8 cellular contexts compared by ENCODE assay signal in the genomic region with DNA sequence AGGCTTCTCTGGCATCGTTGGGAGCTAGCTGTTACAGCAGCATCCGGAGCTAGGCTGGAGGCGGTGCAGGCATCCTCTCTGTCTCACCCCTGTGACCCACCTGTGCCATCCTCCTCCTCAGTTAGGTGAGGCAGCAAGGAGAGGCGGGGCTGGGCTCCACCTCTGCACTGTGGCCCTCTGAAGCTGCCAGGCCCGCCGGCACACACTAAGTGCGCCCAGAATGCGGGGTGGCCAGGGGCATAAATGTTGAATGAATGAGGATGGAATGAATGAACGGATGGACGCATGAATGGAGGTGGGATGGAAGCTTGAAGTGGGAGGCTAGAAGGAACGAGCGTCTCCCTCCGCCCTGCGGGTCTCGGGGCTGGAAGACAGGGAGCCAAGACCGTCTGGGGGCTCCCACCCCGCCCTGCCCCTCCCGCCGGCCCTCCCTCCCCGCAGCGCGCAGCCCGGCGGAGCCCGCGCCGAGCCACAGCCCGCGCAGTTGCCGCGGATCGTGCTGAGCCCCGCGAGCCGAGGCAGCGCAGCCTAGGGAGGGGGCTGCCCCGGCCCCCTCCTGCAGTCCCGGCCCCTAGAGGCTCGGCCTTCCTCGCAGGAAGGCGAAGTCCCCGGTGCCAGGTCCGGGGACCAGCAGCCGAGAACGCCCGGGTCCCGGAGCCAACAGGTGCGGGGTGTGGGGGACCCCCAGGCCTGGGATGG. TPM values are rescaled to one million over a fixed set of nuclear protein-coding genes. Genes with fewer than 3 reads are reported as not detected.
DNase-seq lines count a peak whose midpoint lies in the region; ATAC-seq and TF ChIP-seq lines count a peak whose summit lies in the region.

HCRTR1 (plus strand) TSS at position 472 of the 699 bp plus-strand sequence. CDS start 1,504 bp downstream, outside the sequence.

- peaks cover 5% of the 10 kb centered on the region for H3K23me2 ChIP-seq in H9 (ENCODE audit: insufficient read length, low read depth, low read length, poor library complexity, severe bottlenecking)

- H3K23ac ChIP-seq in H9 (ENCODE audit: insufficient read length, low read depth, low read length), result no peak within 1 kb of the TSS

- no peak within 1 kb of the TSS for H3K27ac Mint-ChIP-seq in H9
- H3K27ac Mint-ChIP-seq in activated CD8-positive, alpha-beta T cell treated with anti-CD3 and anti-CD28 coated beads for 36 hours, result no peak within 1 kb of the TSS

- H2AK5ac ChIP-seq in H9 (ENCODE audit: insufficient read length, low read length), result no peak within 1 kb of the TSS

- intact Hi-C loops in activated CD8-positive, alpha-beta T cell treated with anti-CD3 and anti-CD28 coated beads for 36 hours (cut with micrococcal nuclease), result loop anchor here (5.0 kb wide), 1 partner anchor 55 kb away; no protein-coding TSS in a partner anchor

- no peak within 1 kb of the TSS for H3T11ph ChIP-seq in H9 (ENCODE audit: low read length)

- no peak for TF ChIP-seq CTCF in H9 (conservative IDR thresholded peaks at IDR 0.05)
- TF ChIP-seq CTCF in activated CD8-positive, alpha-beta T cell treated with anti-CD3 and anti-CD28 coated beads for 36 hours (IDR thresholded peaks at IDR 0.05), result no peak
- no peak for TF ChIP-seq CTCF in hepatocyte (IDR thresholded peaks at IDR 0.05; ENCODE audit: poor library complexity)

- peaks cover 2% of the 10 kb centered on the region for H4K20me1 ChIP-seq in H9 (ENCODE audit: control insufficient read depth, insufficient read depth, insufficient read length)
- H4K20me1 ChIP-seq in hepatocyte (ENCODE audit: insufficient read depth, poor library complexity, severe bottlenecking), result no peaks in the 10 kb centered on the region

- H2AFZ ChIP-seq in H9 (ENCODE audit: low read length) (no peak within 1 kb of the TSS), hepatocyte (peak within 1 kb of the TSS; percentile 88)

- no peaks in the 10 kb centered on the region for H3K79me2 ChIP-seq in H9 (ENCODE audit: insufficient read depth, low read length)
- H3K79me2 ChIP-seq in hepatocyte, result no peaks in the 10 kb centered on the region

- H3K56ac ChIP-seq in H9 (ENCODE audit: insufficient read length, low read depth, low read length), result no peak within 1 kb of the TSS

- H3K9me3 Mint-ChIP-seq in H9, result no peaks in the 10 kb centered on the region
- H3K9me3 Mint-ChIP-seq in activated CD8-positive, alpha-beta T cell treated with anti-CD3 and anti-CD28 coated beads for 36 hours, result no peaks in the 10 kb centered on the region

- H3K27ac ChIP-seq in H9 (ENCODE audit: insufficient read length, low read depth, low read length) (no peak within 1 kb of the TSS), hepatocyte (no peak within 1 kb of the TSS)

- WGBS in H9 (ENCODE audit: extremely low coverage, insufficient read length, low lambda C conversion rate), result no CpG with 5 or more reads among the region's 48 CpGs
- WGBS in hepatocyte (ENCODE audit: low lambda C conversion rate, missing lambda C conversion rate), result 19% methylated on average over 22 of the region's 48 CpGs

- no peaks in the 10 kb centered on the region for H3K36me3 ChIP-seq in hepatocyte (replicated peaks; ENCODE audit: insufficient read depth, low read depth)

- no peak within 1 kb of the TSS for H3K18ac ChIP-seq in H9 (ENCODE audit: insufficient read length, low read depth, low read length)

- H3K9ac ChIP-seq in H9 (ENCODE audit: extremely low read depth, insufficient read length, low read length), result no peak within 1 kb of the TSS

- H2BK12ac ChIP-seq in H9 (ENCODE audit: insufficient read length, low read depth, low read length), result no peak within 1 kb of the TSS

- no peaks in the 10 kb centered on the region for H3K79me1 ChIP-seq in H9 (ENCODE audit: insufficient read depth, low read depth, low read length, poor library complexity, severe bottlenecking)

- no peak within 1 kb of the TSS for H4K5ac ChIP-seq in H9 (ENCODE audit: insufficient read length, low read depth, low read length)

- H2BK120ac ChIP-seq in H9 (ENCODE audit: low read depth, low read length, poor library complexity, severe bottlenecking), result no peak within 1 kb of the TSS

- no peaks in the 10 kb centered on the region for H3K9me3 ChIP-seq in H9 (ENCODE audit: control insufficient read depth, low read depth, low read length)
- H3K9me3 ChIP-seq in hepatocyte (ENCODE audit: low read depth), result no peaks in the 10 kb centered on the region

- H3K4me3 ChIP-seq in hepatocyte (peak within 1 kb of the TSS; percentile 82), skeletal muscle cell (ENCODE audit: low read depth, low read length) (peak within 1 kb of the TSS; percentile 51)

- H3K4me3 Mint-ChIP-seq in H9, result peak within 1 kb of the TSS; percentile 62 to 85
- H3K4me3 Mint-ChIP-seq in activated CD8-positive, alpha-beta T cell treated with anti-CD3 and anti-CD28 coated beads for 36 hours, result peak within 1 kb of the TSS; percentile 43

- H4K8ac ChIP-seq in H9 (replicated peaks; ENCODE audit: insufficient read length, low read depth, low read length), result no peak within 1 kb of the TSS

- H3K4me2 ChIP-seq in H9 (ENCODE audit: insufficient read depth, insufficient read length, low read length) (peak within 1 kb of the TSS; percentile 50), hepatocyte (peak within 1 kb of the TSS; percentile 100)

- H2BK5ac ChIP-seq in H9 (ENCODE audit: insufficient read length, low read length), result no peak within 1 kb of the TSS

- no peak within 1 kb of the TSS for H3K14ac ChIP-seq in H9 (ENCODE audit: insufficient read depth, low read length)

- H2BK20ac ChIP-seq in H9 (ENCODE audit: low read depth, low read length, poor library complexity, severe bottlenecking), result no peak within 1 kb of the TSS

- DNase-seq in H9 (peak; percentile 48), hepatocyte (ENCODE audit: low spot score) (peak; percentile 3), skeletal muscle cell (ENCODE audit: low read depth) (no peak), SHP77 treated with DMSO at 0.1 percent for 48 hours (lab: John Stamatoyannopoulos, UW) (no peak), NCI-H2196 (lab: John Stamatoyannopoulos, UW; ENCODE audit: unreplicated experiment) (no peak), dedifferentiated amniotic fluid mesenchymal stem cell (ENCODE audit: extremely low spot score) (no peak)
- DNase-seq in activated CD8-positive, alpha-beta T cell treated with anti-CD3 and anti-CD28 coated beads for 36 hours, result no peak

- H3K27me3 ChIP-seq in H9 (ENCODE audit: insufficient read depth, low read length) (peaks cover 11% of the 10 kb centered on the region; the same call in 1 of the 2 replicates), hepatocyte (peaks cover 10% of the 10 kb centered on the region)

- no peak within 1 kb of the TSS for H2BK15ac ChIP-seq in H9 (ENCODE audit: low read depth, low read length)

- H3K27me3 Mint-ChIP-seq in H9 (ENCODE audit: low read depth), result peaks cover 46% of the 10 kb centered on the region
- peaks cover 26% of the 10 kb centered on the region for H3K27me3 Mint-ChIP-seq in activated CD8-positive, alpha-beta T cell treated with anti-CD3 and anti-CD28 coated beads for 36 hours

- POLR2A ChIA-PET in activated CD8-positive, alpha-beta T cell treated with anti-CD3 and anti-CD28 coated beads for 36 hours (lab: Charles Lee), result interaction anchor here (0.6 to 1.4 kb wide), 3 partner anchors 24 to 27 kb away, joined by 3 to 6 read pairs (median 3); partner anchors contain the start of gene PEF1

- no peaks in the 10 kb centered on the region; a peak in 1 of 7 replicates for H3K36me3 Mint-ChIP-seq in H9 (ENCODE audit: insufficient read depth in 1 of 3, low read depth in 3 of 3)
- H3K36me3 Mint-ChIP-seq in activated CD8-positive, alpha-beta T cell treated with anti-CD3 and anti-CD28 coated beads for 36 hours (ENCODE audit: low read depth), result no peaks in the 10 kb centered on the region

- peaks cover 15 to 17% of the 10 kb centered on the region in 2 experiments for H3K4me1 Mint-ChIP-seq in H9
- peaks cover 2% of the 10 kb centered on the region for H3K4me1 Mint-ChIP-seq in activated CD8-positive, alpha-beta T cell treated with anti-CD3 and anti-CD28 coated beads for 36 hours (ENCODE audit: low read depth)

- H3K4me1 ChIP-seq in H9 (ENCODE audit: insufficient read depth, low read length) (no peaks in the 10 kb centered on the region), hepatocyte (ENCODE audit: insufficient read depth) (no peaks in the 10 kb centered on the region)

- H3K4ac ChIP-seq in H9 (ENCODE audit: low read depth, low read length), result no peak within 1 kb of the TSS

- no peak for ATAC-seq in activated CD8-positive, alpha-beta T cell treated with anti-CD3 and anti-CD28 coated beads for 36 hours
- ATAC-seq in HG02571 (IDR thresholded peaks at IDR 0.05; ENCODE audit: unreplicated experiment), result no peak

- CTCF ChIA-PET in activated CD8-positive, alpha-beta T cell treated with anti-CD3 and anti-CD28 coated beads for 36 hours (lab: Charles Lee), result interaction anchor here (0.5 to 2.4 kb wide), 17 partner anchors 8 to 276 kb away, joined by 3 to 12 read pairs (median 5); no protein-coding TSS in a partner anchor

- no peaks in the 10 kb centered on the region for H3K9me2 ChIP-seq in hepatocyte (replicated peaks; ENCODE audit: insufficient read depth)

- H4K91ac ChIP-seq in H9 (ENCODE audit: insufficient read length, low read depth, low read length), result no peak within 1 kb of the TSS

RNA-seq across cellular contexts. Expression of gene HCRTR1, which starts in this region (rescaled TPM):
- total RNA-seq in H9 (2021), result not detected in 2 replicates
- not detected for total RNA-seq in activated CD8-positive, alpha-beta T cell treated with anti-CD3 and anti-CD28 coated beads for 36 hours
- 0.28 TPM in 1 of 2 replicates, not detected in the other for total RNA-seq in hepatocyte
- polyA plus RNA-seq in hepatocyte, result 0.68 TPM in 1 of 2 replicates, not detected in the other

Comparison
In these comparisons a context has a peak if more than half of its experiments do, and no peak if none do; other contexts are left out.
1. Peak in DNase-seq and H3K4me2 ChIP-seq in H9; RNA of the gene not detected or under 1 TPM.
2. Peak in DNase-seq, H3K4me3 ChIP-seq and H3K4me2 ChIP-seq in hepatocyte; RNA of the gene not detected or under 1 TPM.